2 cellular contexts compared by ENCODE assay signal in genomic region chr6:73121421-73121993, GRCh38.
TF ChIP-seq lines count a peak whose summit lies in the region.

No MANE protein-coding gene starts in this region.

TF ChIP-seq in PFSK-1, 5 proteins besides CTCF, POLR2A, EP300 and RAD21 (continued from another document):
- TF ChIP-seq REST (IDR thresholded peaks at IDR 0.05; ENCODE audit: insufficient read depth in 1 of 2, low read depth in 2 of 2, low read length in 2 of 2): peak; percentile 72 to 90
TF ChIP-seq in PFSK-1: peak in this region for 1.

TF ChIP-seq in H1, 55 proteins besides CTCF, POLR2A, EP300 and RAD21 (continued from another document):
- TF ChIP-seq, protein P1, sequence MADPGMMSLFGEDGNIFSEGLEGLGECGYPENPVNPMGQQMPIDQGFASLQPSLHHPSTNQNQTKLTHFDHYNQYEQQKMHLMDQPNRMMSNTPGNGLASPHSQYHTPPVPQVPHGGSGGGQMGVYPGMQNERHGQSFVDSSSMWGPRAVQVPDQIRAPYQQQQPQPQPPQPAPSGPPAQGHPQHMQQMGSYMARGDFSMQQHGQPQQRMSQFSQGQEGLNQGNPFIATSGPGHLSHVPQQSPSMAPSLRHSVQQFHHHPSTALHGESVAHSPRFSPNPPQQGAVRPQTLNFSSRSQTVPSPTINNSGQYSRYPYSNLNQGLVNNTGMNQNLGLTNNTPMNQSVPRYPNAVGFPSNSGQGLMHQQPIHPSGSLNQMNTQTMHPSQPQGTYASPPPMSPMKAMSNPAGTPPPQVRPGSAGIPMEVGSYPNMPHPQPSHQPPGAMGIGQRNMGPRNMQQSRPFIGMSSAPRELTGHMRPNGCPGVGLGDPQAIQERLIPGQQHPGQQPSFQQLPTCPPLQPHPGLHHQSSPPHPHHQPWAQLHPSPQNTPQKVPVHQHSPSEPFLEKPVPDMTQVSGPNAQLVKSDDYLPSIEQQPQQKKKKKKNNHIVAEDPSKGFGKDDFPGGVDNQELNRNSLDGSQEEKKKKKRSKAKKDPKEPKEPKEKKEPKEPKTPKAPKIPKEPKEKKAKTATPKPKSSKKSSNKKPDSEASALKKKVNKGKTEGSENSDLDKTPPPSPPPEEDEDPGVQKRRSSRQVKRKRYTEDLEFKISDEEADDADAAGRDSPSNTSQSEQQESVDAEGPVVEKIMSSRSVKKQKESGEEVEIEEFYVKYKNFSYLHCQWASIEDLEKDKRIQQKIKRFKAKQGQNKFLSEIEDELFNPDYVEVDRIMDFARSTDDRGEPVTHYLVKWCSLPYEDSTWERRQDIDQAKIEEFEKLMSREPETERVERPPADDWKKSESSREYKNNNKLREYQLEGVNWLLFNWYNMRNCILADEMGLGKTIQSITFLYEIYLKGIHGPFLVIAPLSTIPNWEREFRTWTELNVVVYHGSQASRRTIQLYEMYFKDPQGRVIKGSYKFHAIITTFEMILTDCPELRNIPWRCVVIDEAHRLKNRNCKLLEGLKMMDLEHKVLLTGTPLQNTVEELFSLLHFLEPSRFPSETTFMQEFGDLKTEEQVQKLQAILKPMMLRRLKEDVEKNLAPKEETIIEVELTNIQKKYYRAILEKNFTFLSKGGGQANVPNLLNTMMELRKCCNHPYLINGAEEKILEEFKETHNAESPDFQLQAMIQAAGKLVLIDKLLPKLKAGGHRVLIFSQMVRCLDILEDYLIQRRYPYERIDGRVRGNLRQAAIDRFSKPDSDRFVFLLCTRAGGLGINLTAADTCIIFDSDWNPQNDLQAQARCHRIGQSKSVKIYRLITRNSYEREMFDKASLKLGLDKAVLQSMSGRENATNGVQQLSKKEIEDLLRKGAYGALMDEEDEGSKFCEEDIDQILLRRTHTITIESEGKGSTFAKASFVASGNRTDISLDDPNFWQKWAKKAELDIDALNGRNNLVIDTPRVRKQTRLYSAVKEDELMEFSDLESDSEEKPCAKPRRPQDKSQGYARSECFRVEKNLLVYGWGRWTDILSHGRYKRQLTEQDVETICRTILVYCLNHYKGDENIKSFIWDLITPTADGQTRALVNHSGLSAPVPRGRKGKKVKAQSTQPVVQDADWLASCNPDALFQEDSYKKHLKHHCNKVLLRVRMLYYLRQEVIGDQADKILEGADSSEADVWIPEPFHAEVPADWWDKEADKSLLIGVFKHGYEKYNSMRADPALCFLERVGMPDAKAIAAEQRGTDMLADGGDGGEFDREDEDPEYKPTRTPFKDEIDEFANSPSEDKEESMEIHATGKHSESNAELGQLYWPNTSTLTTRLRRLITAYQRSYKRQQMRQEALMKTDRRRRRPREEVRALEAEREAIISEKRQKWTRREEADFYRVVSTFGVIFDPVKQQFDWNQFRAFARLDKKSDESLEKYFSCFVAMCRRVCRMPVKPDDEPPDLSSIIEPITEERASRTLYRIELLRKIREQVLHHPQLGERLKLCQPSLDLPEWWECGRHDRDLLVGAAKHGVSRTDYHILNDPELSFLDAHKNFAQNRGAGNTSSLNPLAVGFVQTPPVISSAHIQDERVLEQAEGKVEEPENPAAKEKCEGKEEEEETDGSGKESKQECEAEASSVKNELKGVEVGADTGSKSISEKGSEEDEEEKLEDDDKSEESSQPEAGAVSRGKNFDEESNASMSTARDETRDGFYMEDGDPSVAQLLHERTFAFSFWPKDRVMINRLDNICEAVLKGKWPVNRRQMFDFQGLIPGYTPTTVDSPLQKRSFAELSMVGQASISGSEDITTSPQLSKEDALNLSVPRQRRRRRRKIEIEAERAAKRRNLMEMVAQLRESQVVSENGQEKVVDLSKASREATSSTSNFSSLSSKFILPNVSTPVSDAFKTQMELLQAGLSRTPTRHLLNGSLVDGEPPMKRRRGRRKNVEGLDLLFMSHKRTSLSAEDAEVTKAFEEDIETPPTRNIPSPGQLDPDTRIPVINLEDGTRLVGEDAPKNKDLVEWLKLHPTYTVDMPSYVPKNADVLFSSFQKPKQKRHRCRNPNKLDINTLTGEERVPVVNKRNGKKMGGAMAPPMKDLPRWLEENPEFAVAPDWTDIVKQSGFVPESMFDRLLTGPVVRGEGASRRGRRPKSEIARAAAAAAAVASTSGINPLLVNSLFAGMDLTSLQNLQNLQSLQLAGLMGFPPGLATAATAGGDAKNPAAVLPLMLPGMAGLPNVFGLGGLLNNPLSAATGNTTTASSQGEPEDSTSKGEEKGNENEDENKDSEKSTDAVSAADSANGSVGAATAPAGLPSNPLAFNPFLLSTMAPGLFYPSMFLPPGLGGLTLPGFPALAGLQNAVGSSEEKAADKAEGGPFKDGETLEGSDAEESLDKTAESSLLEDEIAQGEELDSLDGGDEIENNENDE (IDR thresholded peaks at IDR 0.05; ENCODE audit: insufficient replicate concordance, low read length): no peak
- TF ChIP-seq SUZ12 (IDR thresholded peaks at IDR 0.05; ENCODE audit: low read length): no peak
- no peak for TF ChIP-seq BRCA1 (IDR thresholded peaks at IDR 0.05; ENCODE audit: low read depth, low read length)
